ENCODE assay signal across 22 cellular contexts in genomic region chr11:125638315-125638714, GRCh38. TPM values are rescaled to one million over a fixed set of nuclear protein-coding genes. Genes with fewer than 3 reads are reported as not detected.
DNase-seq lines count a peak whose midpoint lies in the region; ATAC-seq, FAIRE-seq and TF ChIP-seq lines count a peak whose summit lies in the region.
"Had no signal": no experiment of that assay in that cellular context is flagged by ENCODE, and none has a peak within 500 bp of the region (broad histone marks: within the 10 kb centered on the region; RNA-seq: fewer than 3 reads in every experiment).

No MANE protein-coding gene starts in this region.

- TF ChIP-seq CTCF in HepG2 (CRISPR knock-in tag; IDR thresholded peaks at IDR 0.05) (no peak), right lobe of liver (IDR thresholded peaks at IDR 0.05) (no peak), GM12878 (IDR thresholded peaks at IDR 0.05 in 2 of 3, conservative IDR thresholded peaks at IDR 0.05 in 1 of 3; ENCODE audit: control insufficient read depth in 2 of 3, extremely low read depth in 1 of 3, insufficient read depth in 1 of 3, low read depth in 3 of 3, low read length in 3 of 3) (no peak)

- no peaks in the 10 kb centered on the region for H3K9me3 ChIP-seq in HepG2 (ENCODE audit: low read length)
- no peaks in the 10 kb centered on the region for H3K9me3 ChIP-seq in right lobe of liver
- H3K9me3 ChIP-seq in GM12878 (replicated peaks; ENCODE audit: control insufficient read depth, insufficient read depth, low read length), result no peaks in the 10 kb centered on the region
- H3K9me3 ChIP-seq in small intestine (ENCODE audit: control insufficient read depth, low read depth), result no peaks in the 10 kb centered on the region
- H3K9me3 ChIP-seq: Peyer's patch, SJCRH30 had no signal

- intact Hi-C loops in HepG2 (cut with micrococcal nuclease; ENCODE audit: unreplicated experiment) (no loop called here), right lobe of liver (cut with DNase I) (no loop called here), GM12878 (cut with micrococcal nuclease; ENCODE audit: unreplicated experiment) (no loop called here), left colon (cut with DNase I, micrococcal nuclease) (no loop called here)

- BruUV-seq in HepG2 (replicated peaks; lab: Mats Ljungman, UMichigan) (no TSS peak), GM12878 (replicated peaks; lab: Mats Ljungman, UMichigan) (TSS peak; percentile 14)

- H3K36me3 ChIP-seq in HepG2 (replicated peaks in 1 of 2; ENCODE audit: control insufficient read depth in 1 of 2, insufficient read depth in 2 of 2, low read length in 2 of 2), result peaks cover 3 to 36% of the 10 kb centered on the region in 2 experiments
- H3K36me3 ChIP-seq in right lobe of liver, result no peaks in the 10 kb centered on the region
- H3K36me3 ChIP-seq in GM12878 (ENCODE audit: control insufficient read depth in 2 of 2, insufficient read depth in 2 of 2, low read length in 1 of 2), result peaks cover 7 to 30% of the 10 kb centered on the region in 2 experiments
- H3K36me3 ChIP-seq in small intestine (ENCODE audit: control insufficient read depth in 2 of 2, insufficient read depth in 2 of 2, low read length in 2 of 2), result no peaks in the 10 kb centered on the region
- H3K36me3 ChIP-seq: Peyer's patch had no signal

- WGBS in HepG2 (ENCODE audit: low lambda C conversion rate), result 14% methylated on average over 1 of the region's 1 CpG
- 100% methylated on average over 1 of the region's 1 CpG for WGBS in right lobe of liver (ENCODE audit: insufficient coverage, low coverage, low lambda C conversion rate, missing lambda C conversion rate)
- 92% methylated on average over 1 of the region's 1 CpG for WGBS in GM12878 (ENCODE audit: insufficient coverage, insufficient replicate concordance, low lambda C conversion rate, missing lambda C conversion rate)
- 35 to 83% (median 42%) methylated on average over 1 of the region's 1 CpG for WGBS in small intestine, 3 donors

- H3K79me2 ChIP-seq in HepG2 (ENCODE audit: insufficient read depth, low read length) (no peaks in the 10 kb centered on the region), GM12878 (ENCODE audit: control insufficient read depth, insufficient read depth, low read length) (no peaks in the 10 kb centered on the region)

- RAD21 ChIA-PET in GM12878 (lab: Charles Lee; ENCODE audit: unreplicated experiment), result no interaction called here

- CTCF ChIA-PET in HepG2 (lab: Yijun Ruan, JAX; ENCODE audit: low intra/inter-chr PET ratio, low total read pairs) (no interaction called here), GM12878 (lab: Yijun Ruan, JAX) (no interaction called here)

- H2AFZ ChIP-seq in HepG2 (ENCODE audit: low read length) (no peak overlapping the region), GM12878 (ENCODE audit: control insufficient read depth, low read depth, low read length) (no peak overlapping the region)

- H4K20me1 ChIP-seq in HepG2 (ENCODE audit: insufficient read depth, low read length) (no peaks in the 10 kb centered on the region), GM12878 (ENCODE audit: control insufficient read depth, insufficient read depth) (no peaks in the 10 kb centered on the region)

- TF ChIP-seq POLR2A in HepG2 (IDR thresholded peaks at IDR 0.05; ENCODE audit: insufficient read depth in 1 of 2, low read depth in 2 of 2, low read length in 2 of 2), result no peak
- TF ChIP-seq POLR2A in right lobe of liver (IDR thresholded peaks at IDR 0.05), result no peak
- TF ChIP-seq POLR2A in GM12878 (IDR thresholded peaks at IDR 0.05; ENCODE audit: low read depth, low read length), result no peak

- TF ChIP-seq RAD21 in HepG2 (CRISPR knock-in tag; IDR thresholded peaks at IDR 0.05) (no peak), GM12878 (IDR thresholded peaks at IDR 0.05; ENCODE audit: insufficient read depth, low read depth, low read length) (no peak)

- DNase-seq in HepG2 (ENCODE audit: low spot score), result peak; percentile 29
- DNase-seq in right lobe of liver, result no peak
- no peak for DNase-seq in GM12878 (ENCODE audit: low read depth, low spot score)
- DNase-seq in left colon, result no peak
- peak; percentile 52 for DNase-seq in small intestine
- DNase-seq in GOT3 (lab: John Stamatoyannopoulos, UW), result no peak
- DNase-seq in islet precursor cell, result no peak
- DNase-seq in NCI-H510A treated with DMSO at 0.1 percent for 48 hours (lab: John Stamatoyannopoulos, UW), result no peak
- DNase-seq: CD4-positive, alpha-beta memory T cell; EL; GF-D8; IMR-90; NCI-H1105 treated with DMSO at 0.1 percent for 48 hours; NCI-H2029 treated with DMSO at 0.1 percent for 48 hours; NCI-H226; NCI-H524; NCI-H82; Peyer's patch; SJCRH30 had no signal

- peak; percentile 89 for ATAC-seq in HepG2
- ATAC-seq in right lobe of liver, result no peak
- ATAC-seq in GM12878, result no peak
- ATAC-seq in left colon, result peak; percentile 76

- H3K4me1 ChIP-seq in HepG2 (ENCODE audit: insufficient read depth, low read length) (peaks cover 31% of the 10 kb centered on the region), right lobe of liver (no peaks in the 10 kb centered on the region), GM12878 (ENCODE audit: control insufficient read depth, insufficient read depth, low read length) (no peaks in the 10 kb centered on the region), small intestine (ENCODE audit: control insufficient read depth in 2 of 2, insufficient read depth in 1 of 2, low read depth in 1 of 2, low read length in 1 of 2) (no peaks in the 10 kb centered on the region)
- H3K4me1 ChIP-seq: Peyer's patch, SJCRH30 had no signal

- H3K4me3 ChIP-seq in HepG2 (replicated peaks in 1 of 3; ENCODE audit: insufficient read depth in 1 of 3, low read depth in 2 of 3, low read length in 3 of 3) (no peak overlapping the region; a peak in 1 of 6 replicates), right lobe of liver (no peak overlapping the region), GM12878 (no peak overlapping the region), small intestine (ENCODE audit: low read depth in 1 of 2, low read length in 2 of 2) (no peak overlapping the region)
- H3K4me3 ChIP-seq: SJCRH30 had no signal

- FAIRE-seq in HepG2 (lab: Jason Lieb, UNC) (no peak), GM12878 (lab: Jason Lieb, UNC) (peak; percentile 23), small intestine (lab: Jason Lieb, UNC) (no peak)
- FAIRE-seq: H1, HTR-8/SVneo had no signal

- no peak for TF ChIP-seq EP300 in HepG2 (IDR thresholded peaks at IDR 0.05; ENCODE audit: low read depth in 2 of 2, low read length in 2 of 2)
- TF ChIP-seq EP300 in HepG2 (CRISPR knock-in tag; IDR thresholded peaks at IDR 0.05; ENCODE audit: borderline replicate concordance), result no peak
- TF ChIP-seq EP300 in GM12878 (IDR thresholded peaks at IDR 0.05; ENCODE audit: borderline replicate concordance in 1 of 2, control insufficient read depth in 1 of 2, low read depth in 2 of 2, low read length in 2 of 2), result no peak

- SMC1A ChIA-PET in GM12878 (lab: Charles Lee; ENCODE audit: uncharacterized antibody, unreplicated experiment), result interaction anchor here (1.7 kb wide), 1 partner anchor 11 kb away, joined by 3 read pairs; no protein-coding TSS in a partner anchor

- POLR2A ChIA-PET in HepG2 (lab: Yijun Ruan, JAX) (interaction anchor here (1.1 kb wide), 1 partner anchor 12 kb away, joined by 4 read pairs; no protein-coding TSS in a partner anchor), GM12878 (lab: Charles Lee) (interaction anchor here (1.0 to 1.5 kb wide), 2 partner anchors 13 to 69 kb away, joined by 3 to 4 read pairs; partner anchors contain the start of genes CHEK1 and EI24)

- H3K4me2 ChIP-seq in HepG2 (ENCODE audit: low read depth, low read length) (peak overlapping the region; percentile 43), GM12878 (ENCODE audit: control insufficient read depth, insufficient read depth) (no peak overlapping the region)

- H3K27me3 ChIP-seq in HepG2 (ENCODE audit: control insufficient read depth in 1 of 2, insufficient read depth in 2 of 2, low read length in 2 of 2), result no peaks in the 10 kb centered on the region
- no peaks in the 10 kb centered on the region for H3K27me3 ChIP-seq in right lobe of liver
- H3K27me3 ChIP-seq in GM12878 (replicated peaks in 1 of 2; ENCODE audit: control insufficient read depth in 2 of 2, insufficient read depth in 2 of 2, low read length in 1 of 2), result no peaks in the 10 kb centered on the region
- no peaks in the 10 kb centered on the region for H3K27me3 ChIP-seq in small intestine (ENCODE audit: control insufficient read depth in 2 of 2, insufficient read depth in 2 of 2, low read length in 2 of 2)
- H3K27me3 ChIP-seq: Peyer's patch, SJCRH30 had no signal

- H3K27ac ChIP-seq in HepG2 (ENCODE audit: extremely low read length, insufficient read depth, low read length), result peak overlapping the region; percentile 14
- no peak overlapping the region for H3K27ac ChIP-seq in right lobe of liver
- no peak overlapping the region for H3K27ac ChIP-seq in GM12878 (ENCODE audit: control insufficient read depth, insufficient read depth)
- no peak overlapping the region for H3K27ac ChIP-seq in small intestine (ENCODE audit: low read depth in 1 of 2, low read length in 1 of 2)
- H3K27ac ChIP-seq: SJCRH30 had no signal

- in situ Hi-C loops in HepG2 (cut with HindIII; ENCODE audit: extremely low pct_ligation_motif_present, low pct_unique_long_range_greater_than_20kb), result loop anchor here (25.0 kb wide), 1 partner anchor 574 kb away; the partner anchor contains the start of genes FAM118B and RPUSD4
- in situ Hi-C loops in GM12878 (cut with MboI), result no loop called here

- H3K9ac ChIP-seq in HepG2 (ENCODE audit: insufficient read depth, low read depth, low read length), result no peak overlapping the region; the same call in 1 of the 2 replicates
- no peak overlapping the region for H3K9ac ChIP-seq in GM12878 (ENCODE audit: control insufficient read depth, insufficient read depth, low read length)

RNA-seq across cellular contexts. Expression of gene CHEK1, which starts 13.4 kb away (rescaled TPM):
- 83.2 and 152 TPM in 2 replicates for total RNA-seq in HepG2 (2016; rRNA removed; fragmentation: Illumina TruSeq; extraction: Trizol)
- 21.4 and 24.7 TPM in 2 replicates for total RNA-seq in HepG2 (2016; cell fraction: cytosol; rRNA removed; fragmentation: Illumina TruSeq; extraction: Trizol; ENCODE audit: low read depth)
- 81.6 and 154 TPM in 2 replicates for total RNA-seq in HepG2 (2016; cell fraction: insoluble cytoplasmic fraction; rRNA removed; fragmentation: Illumina TruSeq; extraction: Trizol)
- total RNA-seq in HepG2 (2016; cell fraction: membrane; rRNA removed; fragmentation: Illumina TruSeq; extraction: Trizol), result 46.5 and 56.2 TPM in 2 replicates
- total RNA-seq in HepG2 (2016; cell fraction: nucleus; rRNA removed; fragmentation: Illumina TruSeq; extraction: Trizol), result 56.3 and 62.5 TPM in 2 replicates
- 11.0 and 17.8 TPM in 2 replicates for polyA plus RNA-seq in HepG2 (2011; rRNA removed)
- 8.6 and 9.4 TPM in 2 replicates for polyA plus RNA-seq in HepG2 (2011; cell fraction: cytosol; rRNA removed)
- 8.6 and 9.6 TPM in 2 replicates for polyA plus RNA-seq in HepG2 (2011; cell fraction: nucleus; rRNA removed)
- polyA plus RNA-seq in HepG2 (2012), result 10.1 and 24.7 TPM in 2 replicates
- polyA plus RNA-seq in HepG2 (2016; cell fraction: cytosol; fragmentation: Illumina TruSeq; extraction: Trizol; ENCODE audit: low read depth), result 14.9 and 15.0 TPM in 2 replicates
- 102 and 108 TPM in 2 replicates for polyA plus RNA-seq in HepG2 (2016; cell fraction: insoluble cytoplasmic fraction; fragmentation: Illumina TruSeq; extraction: Trizol; ENCODE audit: low read depth)
- 30.1 and 31.3 TPM in 2 replicates for polyA plus RNA-seq in HepG2 (2016; cell fraction: membrane; fragmentation: Illumina TruSeq; extraction: Trizol; ENCODE audit: low read depth)
- 56.2 and 66.9 TPM in 2 replicates for polyA plus RNA-seq in HepG2 (2016; cell fraction: nucleus; fragmentation: Illumina TruSeq; extraction: Trizol; ENCODE audit: insufficient read depth, low read depth)
- polyA minus RNA-seq in HepG2 (2011; rRNA and poly(A)+ RNA removed; ENCODE audit: low replicate concordance), result 11.3 and 21.3 TPM in 2 replicates
- 12.0 and 13.8 TPM in 2 replicates for polyA minus RNA-seq in HepG2 (2011; cell fraction: cytosol; rRNA and poly(A)+ RNA removed)
- 32.1 and 40.6 TPM in 2 replicates for polyA minus RNA-seq in HepG2 (2011; cell fraction: nucleus; rRNA and poly(A)+ RNA removed)
- 1 to 10 TPM in 4 of 6 experiments, under 1 TPM in 2; 0.59 to 6.9 (median 1.7) TPM for total RNA-seq in right lobe of liver
- 52.5 and 58.9 TPM in 2 replicates for total RNA-seq in GM12878 (2013; cell fraction: nucleolus; rRNA removed)
- 53.7 and 59.6 TPM in 2 replicates for total RNA-seq in GM12878 (2014; rRNA removed)
- total RNA-seq in GM12878 (2014; rRNA removed; fragmentation: Illumina TruSeq; extraction: Trizol), result 66.1 and 66.8 TPM in 2 replicates
- 67.1 and 68.2 TPM in 2 replicates for total RNA-seq in GM12878 (2021)
- polyA plus RNA-seq in GM12878 (2011; ENCODE audit: low read depth), result 15.9 TPM
- 65.0 and 99.2 TPM in 2 replicates for polyA plus RNA-seq in GM12878 (2011; rRNA removed)
- 26.8 and 27.8 TPM in 2 replicates for polyA plus RNA-seq in GM12878 (2011; cell fraction: cytosol; rRNA removed)
- 21.8 and 24.9 TPM in 2 replicates for polyA plus RNA-seq in GM12878 (2011; cell fraction: nucleus; rRNA removed)
- polyA plus RNA-seq in GM12878 (2012), result 22.8 and 30.9 TPM in 2 replicates
- polyA plus RNA-seq in GM12878 (2014; fragmentation: Illumina TruSeq; extraction: Trizol), result 72.9 and 75.5 TPM in 2 replicates
- 10 to 100 TPM; 47.0 to 52.5 TPM for polyA plus RNA-seq in GM12878 (2014; fragmentation: Nextera tagmentation; extraction: Ambion mirVana)
- 42.1 and 43.8 TPM in 2 replicates for polyA plus RNA-seq in GM12878 (2014; rRNA removed)
- 10 to 100 TPM; 66.2 to 68.6 TPM for polyA plus RNA-seq in GM12878 (2016; fragmentation: Nextera tagmentation; extraction: Ambion mirVana)
- 32.4 and 37.7 TPM in 2 replicates for polyA minus RNA-seq in GM12878 (2011; rRNA and poly(A)+ RNA removed)
- 17.0 and 21.0 TPM in 2 replicates for polyA minus RNA-seq in GM12878 (2011; cell fraction: cytosol; rRNA and poly(A)+ RNA removed)
- polyA minus RNA-seq in GM12878 (2011; cell fraction: nucleus; rRNA and poly(A)+ RNA removed), result 34.2 and 51.4 TPM in 2 replicates
- 10 to 100 TPM in 1 of 2 donors, 1 to 10 TPM in 1; 6.6 to 15.0 TPM for total RNA-seq in left colon
- polyA plus RNA-seq in small intestine, result 10 to 100 TPM in 1 of 3 donors, 1 to 10 TPM in 2; 2.7 to 22.6 (median 3.4) TPM

RNA-seq across cellular contexts. Expression of gene ACRV1, which starts 42.3 kb away (rescaled TPM):
- not detected in 2 replicates for total RNA-seq in HepG2 (2016; rRNA removed; fragmentation: Illumina TruSeq; extraction: Trizol)
- total RNA-seq in HepG2 (2016; cell fraction: cytosol; rRNA removed; fragmentation: Illumina TruSeq; extraction: Trizol; ENCODE audit: low read depth), result not detected in 2 replicates
- total RNA-seq in HepG2 (2016; cell fraction: insoluble cytoplasmic fraction; rRNA removed; fragmentation: Illumina TruSeq; extraction: Trizol), result not detected in 2 replicates
- total RNA-seq in HepG2 (2016; cell fraction: membrane; rRNA removed; fragmentation: Illumina TruSeq; extraction: Trizol), result not detected in 2 replicates
- not detected in 2 replicates for total RNA-seq in HepG2 (2016; cell fraction: nucleus; rRNA removed; fragmentation: Illumina TruSeq; extraction: Trizol)
- polyA plus RNA-seq in HepG2 (2011; rRNA removed), result 0.09 TPM in 1 of 2 replicates, not detected in the other
- polyA plus RNA-seq in HepG2 (2011; cell fraction: cytosol; rRNA removed), result not detected in 2 replicates
- polyA plus RNA-seq in HepG2 (2011; cell fraction: nucleus; rRNA removed), result not detected in 2 replicates
- polyA plus RNA-seq in HepG2 (2012), result 0.11 TPM in 1 of 2 replicates, not detected in the other
- not detected in 2 replicates for polyA plus RNA-seq in HepG2 (2016; cell fraction: cytosol; fragmentation: Illumina TruSeq; extraction: Trizol; ENCODE audit: low read depth)
- not detected in 2 replicates for polyA plus RNA-seq in HepG2 (2016; cell fraction: insoluble cytoplasmic fraction; fragmentation: Illumina TruSeq; extraction: Trizol; ENCODE audit: low read depth)
- polyA plus RNA-seq in HepG2 (2016; cell fraction: membrane; fragmentation: Illumina TruSeq; extraction: Trizol; ENCODE audit: low read depth), result not detected in 2 replicates
- polyA plus RNA-seq in HepG2 (2016; cell fraction: nucleus; fragmentation: Illumina TruSeq; extraction: Trizol; ENCODE audit: insufficient read depth, low read depth), result not detected in 2 replicates
- polyA minus RNA-seq in HepG2 (2011; rRNA and poly(A)+ RNA removed; ENCODE audit: low replicate concordance), result 0.33 TPM in 1 of 2 replicates, not detected in the other
- polyA minus RNA-seq in HepG2 (2011; cell fraction: cytosol; rRNA and poly(A)+ RNA removed), result not detected in 2 replicates
- not detected in 2 replicates for polyA minus RNA-seq in HepG2 (2011; cell fraction: nucleus; rRNA and poly(A)+ RNA removed)
- not detected for total RNA-seq in right lobe of liver
- not detected in 2 replicates for total RNA-seq in GM12878 (2013; cell fraction: nucleolus; rRNA removed)
- total RNA-seq in GM12878 (2014; rRNA removed), result 0.11 TPM in 1 of 2 replicates, not detected in the other
- total RNA-seq in GM12878 (2014; rRNA removed; fragmentation: Illumina TruSeq; extraction: Trizol), result 0.09 TPM in 1 of 2 replicates, not detected in the other
- 0.21 TPM in 1 of 2 replicates, not detected in the other for total RNA-seq in GM12878 (2021)
- not detected for polyA plus RNA-seq in GM12878 (2011; ENCODE audit: low read depth)
- polyA plus RNA-seq in GM12878 (2011; rRNA removed), result not detected in 2 replicates
- 0.01 and 0.07 TPM in 2 replicates for polyA plus RNA-seq in GM12878 (2011; cell fraction: cytosol; rRNA removed)
- 0.04 and 0.12 TPM in 2 replicates for polyA plus RNA-seq in GM12878 (2011; cell fraction: nucleus; rRNA removed)
- polyA plus RNA-seq in GM12878 (2012), result 0.18 and 0.24 TPM in 2 replicates
- 0.10 TPM in 1 of 2 replicates, not detected in the other for polyA plus RNA-seq in GM12878 (2014; fragmentation: Illumina TruSeq; extraction: Trizol)
- polyA plus RNA-seq in GM12878 (2014; fragmentation: Nextera tagmentation; extraction: Ambion mirVana), result under 1 TPM; 0.20 to 0.60 TPM
- 0.26 TPM in 1 of 2 replicates, not detected in the other for polyA plus RNA-seq in GM12878 (2014; rRNA removed)
- polyA plus RNA-seq in GM12878 (2016; fragmentation: Nextera tagmentation; extraction: Ambion mirVana), result under 1 TPM; 0.78 to 0.82 TPM
- not detected in 2 replicates for polyA minus RNA-seq in GM12878 (2011; rRNA and poly(A)+ RNA removed)
- not detected in 2 replicates for polyA minus RNA-seq in GM12878 (2011; cell fraction: cytosol; rRNA and poly(A)+ RNA removed)
- polyA minus RNA-seq in GM12878 (2011; cell fraction: nucleus; rRNA and poly(A)+ RNA removed), result 0.24 TPM in 1 of 2 replicates, not detected in the other
- total RNA-seq in left colon, result not detected
- polyA plus RNA-seq in small intestine, result under 1 TPM in 1 of 3 donors, not detected in 2; 0.07 TPM
- total RNA-seq: A172; CD4-positive, alpha-beta memory T cell; H1; IMR-90; Peyer's patch had no signal
- polyA plus RNA-seq: CD4-positive, alpha-beta memory T cell; IMR-90 had no signal

RNA-seq across cellular contexts. Expression of gene STT3A, which starts 45.7 kb away (rescaled TPM):
- total RNA-seq in HepG2 (2016; rRNA removed; fragmentation: Illumina TruSeq; extraction: Trizol) (141 and 229 TPM in 2 replicates), right lobe of liver (100 to 1,000 TPM in 1 of 6 experiments, 10 to 100 TPM in 5; 73.3 to 108 (median 86.8) TPM), GM12878 (2014; rRNA removed) (139 and 141 TPM in 2 replicates), GM12878 (2014; rRNA removed; fragmentation: Illumina TruSeq; extraction: Trizol) (92.0 and 94.7 TPM in 2 replicates), GM12878 (2021) (112 and 114 TPM in 2 replicates), left colon (100 to 1,000 TPM in 1 of 2 donors, 10 to 100 TPM in 1; 97.1 to 118 TPM)
- 15.9 and 18.0 TPM in 2 replicates for total RNA-seq in HepG2 (2016; cell fraction: cytosol; rRNA removed; fragmentation: Illumina TruSeq; extraction: Trizol; ENCODE audit: low read depth)
- 132 and 230 TPM in 2 replicates for total RNA-seq in HepG2 (2016; cell fraction: insoluble cytoplasmic fraction; rRNA removed; fragmentation: Illumina TruSeq; extraction: Trizol)
- 41.6 and 47.1 TPM in 2 replicates for total RNA-seq in HepG2 (2016; cell fraction: membrane; rRNA removed; fragmentation: Illumina TruSeq; extraction: Trizol)
- total RNA-seq in HepG2 (2016; cell fraction: nucleus; rRNA removed; fragmentation: Illumina TruSeq; extraction: Trizol), result 206 and 227 TPM in 2 replicates
- polyA plus RNA-seq in HepG2 (2011; rRNA removed) (314 and 319 TPM in 2 replicates), GM12878 (2011; rRNA removed) (152 and 188 TPM in 2 replicates), GM12878 (2014; fragmentation: Illumina TruSeq; extraction: Trizol) (124 and 151 TPM in 2 replicates), GM12878 (2014; fragmentation: Nextera tagmentation; extraction: Ambion mirVana) (100 to 1,000 TPM in 1 of 2 experiments, 10 to 100 TPM in 1; 82.9 to 103 TPM), GM12878 (2014; rRNA removed) (65.2 and 74.4 TPM in 2 replicates), GM12878 (2016; fragmentation: Nextera tagmentation; extraction: Ambion mirVana) (100 to 1,000 TPM; 193 to 202 TPM), small intestine (10 to 100 TPM; 16.5 to 79.3 (median 17.2) TPM)
- 246 and 346 TPM in 2 replicates for polyA plus RNA-seq in HepG2 (2011; cell fraction: cytosol; rRNA removed)
- 97.8 and 129 TPM in 2 replicates for polyA plus RNA-seq in HepG2 (2011; cell fraction: nucleus; rRNA removed)
- polyA plus RNA-seq in HepG2 (2012), result 235 and 247 TPM in 2 replicates
- polyA plus RNA-seq in HepG2 (2016; cell fraction: cytosol; fragmentation: Illumina TruSeq; extraction: Trizol; ENCODE audit: low read depth), result 17.5 and 22.3 TPM in 2 replicates
- polyA plus RNA-seq in HepG2 (2016; cell fraction: insoluble cytoplasmic fraction; fragmentation: Illumina TruSeq; extraction: Trizol; ENCODE audit: low read depth), result 131 and 134 TPM in 2 replicates
- 31.9 and 40.3 TPM in 2 replicates for polyA plus RNA-seq in HepG2 (2016; cell fraction: membrane; fragmentation: Illumina TruSeq; extraction: Trizol; ENCODE audit: low read depth)
- polyA plus RNA-seq in HepG2 (2016; cell fraction: nucleus; fragmentation: Illumina TruSeq; extraction: Trizol; ENCODE audit: insufficient read depth, low read depth), result 266 and 272 TPM in 2 replicates
- 944 and 2,048 TPM in 2 replicates for polyA minus RNA-seq in HepG2 (2011; rRNA and poly(A)+ RNA removed; ENCODE audit: low replicate concordance)
- polyA minus RNA-seq in HepG2 (2011; cell fraction: cytosol; rRNA and poly(A)+ RNA removed), result 324 and 343 TPM in 2 replicates
- polyA minus RNA-seq in HepG2 (2011; cell fraction: nucleus; rRNA and poly(A)+ RNA removed), result 233 and 287 TPM in 2 replicates
- total RNA-seq in GM12878 (2013; cell fraction: nucleolus; rRNA removed), result 202 and 205 TPM in 2 replicates
- polyA plus RNA-seq in GM12878 (2011; ENCODE audit: low read depth), result 112 TPM
- polyA plus RNA-seq in GM12878 (2011; cell fraction: cytosol; rRNA removed), result 162 and 232 TPM in 2 replicates
- 117 and 119 TPM in 2 replicates for polyA plus RNA-seq in GM12878 (2011; cell fraction: nucleus; rRNA removed)
- 108 and 128 TPM in 2 replicates for polyA plus RNA-seq in GM12878 (2012)
- polyA minus RNA-seq in GM12878 (2011; rRNA and poly(A)+ RNA removed), result 530 and 786 TPM in 2 replicates
- 106 and 109 TPM in 2 replicates for polyA minus RNA-seq in GM12878 (2011; cell fraction: cytosol; rRNA and poly(A)+ RNA removed)
- polyA minus RNA-seq in GM12878 (2011; cell fraction: nucleus; rRNA and poly(A)+ RNA removed), result 81.2 and 107 TPM in 2 replicates

Comparison
In these comparisons a context has a peak if more than half of its experiments do, and no peak if none do; other contexts are left out.
1. ATAC-seq: peak in HepG2 (single experiment) and left colon (single experiment); none in right lobe of liver (0 of 4) and GM12878 (single experiment).
2. DNase-seq: peak in HepG2 (single experiment) and small intestine (single experiment); none in right lobe of liver (0 of 3), GM12878 (single experiment), left colon (0 of 2), GOT3 (single experiment), islet precursor cell (single experiment) and NCI-H510A treated with DMSO at 0.1 percent for 48 hours (single experiment).